ENCODE assay signal across 5 cellular contexts in genomic region chr1:110439873-110440272, GRCh38. TPM values are rescaled to one million over a fixed set of nuclear protein-coding genes. Genes with fewer than 3 reads are reported as not detected.
"Had no signal": no experiment of that assay in that cellular context is flagged by ENCODE, and none has a peak within 500 bp of the region (broad histone marks: within the 10 kb centered on the region; RNA-seq: fewer than 3 reads in every experiment).

No MANE protein-coding gene starts in this region.

RNA-seq across cellular contexts. Expression of gene PROK1, which starts 11.1 kb away (rescaled TPM):
- total RNA-seq: GM23338, H1, H9, HT-29, IMR-90 had no signal
- polyA plus RNA-seq: GM23338, IMR-90 had no signal
